ENCODE assay signal across 8 cellular contexts in the genomic region with DNA sequence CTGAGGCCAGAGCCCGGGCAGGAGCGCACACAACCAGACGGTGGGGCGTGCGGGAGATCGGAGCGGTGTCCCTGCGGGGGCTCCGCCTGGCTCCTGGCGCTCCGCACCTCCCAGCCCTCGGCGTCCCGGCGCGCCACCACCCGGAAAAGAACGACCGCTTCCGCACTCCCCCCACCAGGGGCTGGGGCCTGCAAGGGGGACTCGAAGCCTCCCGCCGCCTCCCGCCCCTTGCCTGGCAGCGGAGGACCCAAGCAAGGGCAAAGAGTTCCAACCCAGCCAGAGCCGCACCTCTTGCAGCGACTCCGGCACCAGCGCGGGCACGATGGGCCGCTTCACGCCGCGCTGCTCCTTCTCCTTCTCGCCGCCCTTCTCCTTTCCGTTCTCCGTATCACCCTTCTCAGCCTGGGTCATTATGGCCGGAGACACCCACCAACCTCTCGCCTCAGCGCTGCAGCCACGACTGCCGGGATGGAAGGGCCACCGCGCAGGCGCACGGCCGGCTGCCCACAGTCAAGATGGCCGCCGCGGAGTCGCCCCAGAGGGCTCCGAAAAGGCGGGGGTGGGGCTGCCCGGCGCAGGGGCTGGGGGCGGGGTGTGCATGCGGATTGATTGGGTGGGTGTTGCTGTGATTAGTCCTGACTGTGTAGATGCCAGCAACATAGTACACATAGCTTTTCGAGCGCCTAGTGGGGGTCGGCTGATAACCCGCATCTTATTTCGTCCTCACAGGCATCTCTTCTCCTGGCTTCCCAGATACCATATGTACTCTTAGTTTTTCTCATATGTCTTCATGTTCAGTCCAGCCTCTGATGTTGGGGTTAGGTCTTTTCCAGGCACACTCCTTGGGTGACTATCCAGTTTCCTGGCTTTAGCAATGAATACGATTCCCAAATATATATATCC. TPM values are rescaled to one million over a fixed set of nuclear protein-coding genes. Genes with fewer than 3 reads are reported as not detected.
DNase-seq lines count a peak whose midpoint lies in the region; ATAC-seq lines count a peak whose summit lies in the region.

ACTR8 (minus strand) TSS at position 462 of the 903 bp plus-strand sequence; CDS start at position 411, 51 bp downstream.

- peaks cover 21 to 42% (median 31%) of the 10 kb centered on the region in 4 donors for H3K4me1 Mint-ChIP-seq in CD4-positive, CD25-positive, alpha-beta regulatory T cell

- H2AK5ac ChIP-seq in mesendoderm (ENCODE audit: low read length) = no peak within 1 kb of the TSS

- H3K23ac ChIP-seq in mesendoderm (ENCODE audit: low read length) = no peak within 1 kb of the TSS

- H3K27me3 ChIP-seq in CD4-positive, CD25-positive, alpha-beta regulatory T cell (ENCODE audit: control insufficient read depth, insufficient read depth, low read length) = no peaks in the 10 kb centered on the region
- H3K27me3 ChIP-seq in endocrine pancreas (ENCODE audit: control insufficient read depth, insufficient read depth, low read length) (no peaks in the 10 kb centered on the region), mesendoderm (ENCODE audit: insufficient read depth, low read length, poor library complexity) (no peaks in the 10 kb centered on the region)

- peaks cover 38% of the 10 kb centered on the region for H3K36me3 Mint-ChIP-seq in CD4-positive, CD25-positive, alpha-beta regulatory T cell

- ATAC-seq in CD4-positive, CD25-positive, alpha-beta regulatory T cell (ENCODE audit: low read depth in 2 of 2) = peak; percentile 88 to 90
- ATAC-seq in GM19395 (IDR thresholded peaks at IDR 0.05; ENCODE audit: unreplicated experiment) (peak; percentile 85), HG03558 (IDR thresholded peaks at IDR 0.05; ENCODE audit: extremely low read depth, unreplicated experiment) (peak; percentile 29)

- H2BK120ac ChIP-seq in mesendoderm (ENCODE audit: low read depth, low read length) = no peak within 1 kb of the TSS

- H4K8ac ChIP-seq in mesendoderm (ENCODE audit: low read depth, low read length) = no peak within 1 kb of the TSS

- H3K9ac ChIP-seq in endocrine pancreas (ENCODE audit: control insufficient read depth, insufficient read depth, low read length) (peak within 1 kb of the TSS; percentile 95), mesendoderm (ENCODE audit: low read length) (peak within 1 kb of the TSS; percentile 96)

- H3K56ac ChIP-seq in mesendoderm (ENCODE audit: low read length) = peak within 1 kb of the TSS; percentile 98

- no peaks in the 10 kb centered on the region for H3K27me3 Mint-ChIP-seq in CD4-positive, CD25-positive, alpha-beta regulatory T cell

- H3K4me3 Mint-ChIP-seq in CD4-positive, CD25-positive, alpha-beta regulatory T cell = peak within 1 kb of the TSS; percentile 85 to 100 (median 100)

- no peak within 1 kb of the TSS for H2BK15ac ChIP-seq in mesendoderm (replicated peaks; ENCODE audit: low read depth)

- H3K9me3 Mint-ChIP-seq in CD4-positive, CD25-positive, alpha-beta regulatory T cell = no peaks in the 10 kb centered on the region

- H3K4me1 ChIP-seq in CD4-positive, CD25-positive, alpha-beta regulatory T cell (ENCODE audit: control insufficient read depth, insufficient read depth, low read length, poor library complexity, severe bottlenecking) = peaks cover 19% of the 10 kb centered on the region
- H3K4me1 ChIP-seq in endocrine pancreas (ENCODE audit: control insufficient read depth, insufficient read depth, low read length) = no peaks in the 10 kb centered on the region
- peaks cover 9% of the 10 kb centered on the region for H3K4me1 ChIP-seq in mesendoderm (ENCODE audit: control insufficient read depth, low read depth, low read length)

- H3K9me3 ChIP-seq in CD4-positive, CD25-positive, alpha-beta regulatory T cell (ENCODE audit: control insufficient read depth in 2 of 2, low read length in 2 of 2) = no peaks in the 10 kb centered on the region
- no peaks in the 10 kb centered on the region for H3K9me3 ChIP-seq in endocrine pancreas (ENCODE audit: control insufficient read depth, low read length)

- peak within 1 kb of the TSS; percentile 1 for H3K18ac ChIP-seq in mesendoderm (ENCODE audit: low read length)

- H3K27ac ChIP-seq in CD4-positive, CD25-positive, alpha-beta regulatory T cell (ENCODE audit: insufficient read depth, low read length, poor library complexity, severe bottlenecking) = peak within 1 kb of the TSS; percentile 83
- peak within 1 kb of the TSS; percentile 53 for H3K27ac ChIP-seq in mesendoderm (ENCODE audit: low read depth, low read length)

- peak within 1 kb of the TSS; percentile 72 for H3K4me2 ChIP-seq in mesendoderm (ENCODE audit: low read length)

- WGBS in mesendoderm (ENCODE audit: extremely low coverage, insufficient coverage, low lambda C conversion rate) = no CpG with 5 or more reads among the region's 65 CpGs

- H3K79me1 ChIP-seq in mesendoderm (ENCODE audit: low read length) = peaks cover 6% of the 10 kb centered on the region

- H4K5ac ChIP-seq in mesendoderm (ENCODE audit: low read length) = no peak within 1 kb of the TSS

- peaks cover 3% of the 10 kb centered on the region for H3K79me2 ChIP-seq in mesendoderm (ENCODE audit: control insufficient read depth, insufficient read depth, low read length)

- no peak within 1 kb of the TSS for H3K4ac ChIP-seq in mesendoderm (ENCODE audit: low read depth, low read length)

- H2BK5ac ChIP-seq in mesendoderm (ENCODE audit: low read length) = peak within 1 kb of the TSS; percentile 31

- peak; percentile 82 to 87 (median 86) for DNase-seq in CD4-positive, CD25-positive, alpha-beta regulatory T cell
- DNase-seq in NOMO-1 treated with dmso at 0.1 percent for 144 hours (lab: John Stamatoyannopoulos, UW; ENCODE audit: unreplicated experiment) (peak; percentile 65), mesendoderm (peak; percentile 92)
- DNase-seq in activated CD8-positive, alpha-beta memory T cell treated with anti-CD3 and anti-CD28 coated beads for 48 hours (ENCODE audit: low read depth in 2 of 3, low spot score in 2 of 3) = peak; percentile 73 to 75 (median 74)
- peak; percentile 83 for DNase-seq in stimulated activated CD8-positive, alpha-beta memory T cell treated with anti-CD3 and anti-CD28 coated beads, Interleukin-12 subunit alpha, Interleukin-12 subunit beta, amount 100 ng/mL, for 4 hours (ENCODE audit: low read depth)

- H3K27ac Mint-ChIP-seq in CD4-positive, CD25-positive, alpha-beta regulatory T cell = peak within 1 kb of the TSS; percentile 96 to 98 (median 98)

- H3K36me3 ChIP-seq in CD4-positive, CD25-positive, alpha-beta regulatory T cell (ENCODE audit: control insufficient read depth, insufficient read depth, low read length) = peaks cover 56% of the 10 kb centered on the region
- no peaks in the 10 kb centered on the region for H3K36me3 ChIP-seq in endocrine pancreas (ENCODE audit: control insufficient read depth, insufficient read depth, low read length)
- H3K36me3 ChIP-seq in mesendoderm (ENCODE audit: control insufficient read depth, insufficient read depth, low read length) = peaks cover 1% of the 10 kb centered on the region

- peak within 1 kb of the TSS; percentile 89 for H3K4me3 ChIP-seq in CD4-positive, CD25-positive, alpha-beta regulatory T cell (ENCODE audit: low read depth, low read length)
- H3K4me3 ChIP-seq in endocrine pancreas (ENCODE audit: control insufficient read depth, insufficient read depth, low read length) (peak within 1 kb of the TSS; percentile 85), mesendoderm (ENCODE audit: low read length) (peak within 1 kb of the TSS; percentile 78)

RNA-seq across cellular contexts. Expression of gene ACTR8, which starts in this region (rescaled TPM):
- total RNA-seq in CD4-positive, CD25-positive, alpha-beta regulatory T cell = 35.8 TPM
- polyA plus RNA-seq in CD4-positive, CD25-positive, alpha-beta regulatory T cell = 10 to 100 TPM; 18.5 to 24.9 (median 19.5) TPM
- 11.6 TPM for polyA plus RNA-seq in mesendoderm (2013, experiment 1 of 2)
- 11.4 TPM for polyA plus RNA-seq in mesendoderm (2013, experiment 2 of 2)

Comparison
In these comparisons a context has a peak if more than half of its experiments do, and no peak if none do; other contexts are left out.
1. Peak in every context shown above with its lines: DNase-seq, ATAC-seq, H3K4me3 ChIP-seq and H3K27ac ChIP-seq.
2. ATAC-seq: peak in every context shown above with its lines; median percentile 89 in CD4-positive, CD25-positive, alpha-beta regulatory T cell; 85 in GM19395; 29 in HG03558.